ENCODE assay signal across 12 cellular contexts in genomic region chr1:67285780-67286488, GRCh38. TPM values are rescaled to one million over a fixed set of nuclear protein-coding genes. Genes with fewer than 3 reads are reported as not detected.
DNase-seq lines count a peak whose midpoint lies in the region; ATAC-seq and TF ChIP-seq lines count a peak whose summit lies in the region.
"Had no signal": no experiment of that assay in that cellular context is flagged by ENCODE, and none has a peak within 500 bp of the region (broad histone marks: within the 10 kb centered on the region; RNA-seq: fewer than 3 reads in every experiment).

No MANE protein-coding gene starts in this region.

- CTCF ChIA-PET in activated CD8-positive, alpha-beta memory T cell treated with anti-CD3 and anti-CD28 coated beads, Interleukin-2, amount 10 ng/mL, durations not matched to agents 7 days and 5 days (lab: Charles Lee): interaction anchor here (0.9 to 3.0 kb wide), 3 partner anchors 28 to 215 kb away, joined by 3 to 14 read pairs (median 4); no protein-coding TSS in a partner anchor

- H3K9me3 Mint-ChIP-seq in activated CD8-positive, alpha-beta memory T cell treated with anti-CD3 and anti-CD28 coated beads, Interleukin-2, amount 10 ng/mL, durations not matched to agents 7 days and 5 days (ENCODE audit: low read depth): peaks cover 2% of the 10 kb centered on the region
- no peaks in the 10 kb centered on the region for H3K9me3 Mint-ChIP-seq in stimulated activated memory B cell treated with anti-CD40 and anti-IgM and Interleukin-4, amounts not matched to agents 10 μg/mL and 1 μg/mL and 100 μg/mL, for 72 hours
- H3K9me3 Mint-ChIP-seq in nephron progenitor cell: peaks cover 10% of the 10 kb centered on the region

- no peak for DNase-seq in activated CD8-positive, alpha-beta memory T cell treated with anti-CD3 and anti-CD28 coated beads, Interleukin-2, amount 10 ng/mL, durations not matched to agents 7 days and 5 days
- no peak for DNase-seq in activated CD8-positive, alpha-beta memory T cell treated with anti-CD3 and anti-CD28 coated beads, Interleukin-2, amount 50 U/mL, for 4 hours
- DNase-seq in RPMI7951 (ENCODE audit: low read depth) (peak; percentile 15), suprapubic skin (ENCODE audit: low spot score in 2 of 2) (no peak), Karpas-422 (no peak), nephron progenitor cell (no peak)
- DNase-seq: NCI-H2029, upper lobe of left lung had no signal

- H3K4me3 Mint-ChIP-seq in activated CD8-positive, alpha-beta memory T cell treated with anti-CD3 and anti-CD28 coated beads, Interleukin-2, amount 10 ng/mL, durations not matched to agents 7 days and 5 days: no peak overlapping the region
- H3K4me3 Mint-ChIP-seq in stimulated activated memory B cell treated with anti-CD40 and anti-IgM and Interleukin-4, amounts not matched to agents 10 μg/mL and 1 μg/mL and 100 μg/mL, for 72 hours: no peak overlapping the region
- H3K4me3 Mint-ChIP-seq in nephron progenitor cell: no peak overlapping the region

- H3K36me3 ChIP-seq in suprapubic skin: no peaks in the 10 kb centered on the region
- H3K36me3 ChIP-seq in Karpas-422 (ENCODE audit: insufficient read depth, low read length): no peaks in the 10 kb centered on the region
- H3K36me3 ChIP-seq: upper lobe of left lung had no signal

- TF ChIP-seq CTCF in suprapubic skin (IDR thresholded peaks at IDR 0.05) (no peak), nephron progenitor cell (IDR thresholded peaks at IDR 0.05) (no peak)

- no peaks in the 10 kb centered on the region for H3K27me3 ChIP-seq in suprapubic skin
- no peaks in the 10 kb centered on the region for H3K27me3 ChIP-seq in Karpas-422 (ENCODE audit: low read length)
- H3K27me3 ChIP-seq: upper lobe of left lung had no signal

- no peak overlapping the region for H3K4me2 ChIP-seq in Karpas-422 (ENCODE audit: low read depth, low read length, poor library complexity, severe bottlenecking)

- ATAC-seq in activated CD8-positive, alpha-beta memory T cell treated with anti-CD3 and anti-CD28 coated beads, Interleukin-2, amount 10 ng/mL, durations not matched to agents 7 days and 5 days: peak; percentile 82
- ATAC-seq in HG02678 (IDR thresholded peaks at IDR 0.05; ENCODE audit: unreplicated experiment): peak; percentile 69
- peak; percentile 84 for ATAC-seq in stimulated activated memory B cell treated with anti-CD40 and anti-IgM and Interleukin-4, amounts not matched to agents 10 μg/mL and 1 μg/mL and 100 μg/mL, for 72 hours

- peaks cover 4% of the 10 kb centered on the region for H3K36me3 Mint-ChIP-seq in activated CD8-positive, alpha-beta memory T cell treated with anti-CD3 and anti-CD28 coated beads, Interleukin-2, amount 10 ng/mL, durations not matched to agents 7 days and 5 days
- H3K36me3 Mint-ChIP-seq in stimulated activated memory B cell treated with anti-CD40 and anti-IgM and Interleukin-4, amounts not matched to agents 10 μg/mL and 1 μg/mL and 100 μg/mL, for 72 hours: no peaks in the 10 kb centered on the region
- H3K36me3 Mint-ChIP-seq in nephron progenitor cell (ENCODE audit: low read depth): no peaks in the 10 kb centered on the region

- peaks cover 19% of the 10 kb centered on the region for H3K4me1 Mint-ChIP-seq in activated CD8-positive, alpha-beta memory T cell treated with anti-CD3 and anti-CD28 coated beads, Interleukin-2, amount 10 ng/mL, durations not matched to agents 7 days and 5 days
- H3K4me1 Mint-ChIP-seq in stimulated activated memory B cell treated with anti-CD40 and anti-IgM and Interleukin-4, amounts not matched to agents 10 μg/mL and 1 μg/mL and 100 μg/mL, for 72 hours: peaks cover 11% of the 10 kb centered on the region
- H3K4me1 Mint-ChIP-seq in nephron progenitor cell: no peaks in the 10 kb centered on the region

- TF ChIP-seq POLR2A in suprapubic skin (IDR thresholded peaks at IDR 0.05): no peak

- no peaks in the 10 kb centered on the region for H3K9me3 ChIP-seq in suprapubic skin
- H3K9me3 ChIP-seq in Karpas-422 (ENCODE audit: low read length): no peaks in the 10 kb centered on the region
- H3K9me3 ChIP-seq: upper lobe of left lung had no signal

- no peak for TF ChIP-seq EP300 in suprapubic skin (IDR thresholded peaks at IDR 0.05)

- H3K4me3 ChIP-seq in suprapubic skin: no peak overlapping the region
- no peak overlapping the region for H3K4me3 ChIP-seq in Karpas-422 (ENCODE audit: low read length)
- H3K4me3 ChIP-seq: skin epidermis, upper lobe of left lung had no signal

- H3K27ac Mint-ChIP-seq in activated CD8-positive, alpha-beta memory T cell treated with anti-CD3 and anti-CD28 coated beads, Interleukin-2, amount 10 ng/mL, durations not matched to agents 7 days and 5 days: no peak overlapping the region
- no peak overlapping the region for H3K27ac Mint-ChIP-seq in stimulated activated memory B cell treated with anti-CD40 and anti-IgM and Interleukin-4, amounts not matched to agents 10 μg/mL and 1 μg/mL and 100 μg/mL, for 72 hours
- no peak overlapping the region for H3K27ac Mint-ChIP-seq in nephron progenitor cell

- H3K27me3 Mint-ChIP-seq in activated CD8-positive, alpha-beta memory T cell treated with anti-CD3 and anti-CD28 coated beads, Interleukin-2, amount 10 ng/mL, durations not matched to agents 7 days and 5 days: peaks cover 9% of the 10 kb centered on the region
- H3K27me3 Mint-ChIP-seq in stimulated activated memory B cell treated with anti-CD40 and anti-IgM and Interleukin-4, amounts not matched to agents 10 μg/mL and 1 μg/mL and 100 μg/mL, for 72 hours: no peaks in the 10 kb centered on the region
- no peaks in the 10 kb centered on the region for H3K27me3 Mint-ChIP-seq in nephron progenitor cell (ENCODE audit: low read depth, poor library complexity)

- no peaks in the 10 kb centered on the region for H3K79me2 ChIP-seq in Karpas-422 (ENCODE audit: low read length)

- H4K20me1 ChIP-seq in Karpas-422 (ENCODE audit: insufficient read depth, low read depth, low read length): no peaks in the 10 kb centered on the region

- no peaks in the 10 kb centered on the region for H3K4me1 ChIP-seq in suprapubic skin
- peaks cover 3% of the 10 kb centered on the region; the same call in 1 of the 2 replicates for H3K4me1 ChIP-seq in Karpas-422 (ENCODE audit: low read length)
- H3K4me1 ChIP-seq: upper lobe of left lung had no signal

- no peak overlapping the region for H3K9ac ChIP-seq in Karpas-422 (ENCODE audit: low read length)

- H3K9me2 ChIP-seq in Karpas-422 (replicated peaks; ENCODE audit: insufficient read depth, low read length): no peaks in the 10 kb centered on the region

- H2AFZ ChIP-seq in Karpas-422 (ENCODE audit: low read length): no peak overlapping the region

- WGBS in suprapubic skin: 87% methylated on average over 8 of the region's 8 CpGs

- no peak overlapping the region for H3K27ac ChIP-seq in suprapubic skin
- H3K27ac ChIP-seq in Karpas-422 (ENCODE audit: low read length): no peak overlapping the region
- H3K27ac ChIP-seq: skin epidermis, upper lobe of left lung had no signal

RNA-seq across cellular contexts. Expression of gene IL12RB2, which starts 21.7 kb away (rescaled TPM):
- total RNA-seq in activated CD8-positive, alpha-beta memory T cell treated with anti-CD3 and anti-CD28 coated beads, Interleukin-2, amount 10 ng/mL, durations not matched to agents 7 days and 5 days: 10 to 100 TPM; 23.8 to 54.0 TPM
- total RNA-seq in RPMI7951 (2014; rRNA removed; shearing (Covaris generic)): 0.10 TPM in 1 of 2 replicates, not detected in the other
- total RNA-seq in suprapubic skin: 1 to 10 TPM in 3 of 4 donors, under 1 TPM in 1; 0.79 to 4.5 (median 1.6) TPM
- not detected in 2 replicates for total RNA-seq in Karpas-422 (2014; rRNA removed; shearing (Covaris generic); ENCODE audit: low replicate concordance)
- total RNA-seq: chondrocyte had no signal

Comparison
In these comparisons a context has a peak if more than half of its experiments do, and no peak if none do; other contexts are left out.
1. RNA of gene IL12RB2, which starts 21.7 kb away (total RNA-seq): 23.8 to 54.0 TPM in activated CD8-positive, alpha-beta memory T cell treated with anti-CD3 and anti-CD28 coated beads, Interleukin-2, amount 10 ng/mL, durations not matched to agents 7 days and 5 days; 0.79 to 4.5 TPM in suprapubic skin, 0.10 TPM in RPMI7951 and not detected in Karpas-422; every median in the first group is over 4 times any median in the second.
2. Peak in every context shown above with its lines, with median percentiles within 50 percentile points of each other: ATAC-seq.